9 cellular contexts compared by ENCODE assay signal in genomic region chr21:26795866-26796329, GRCh38. TPM values are rescaled to one million over a fixed set of nuclear protein-coding genes. Genes with fewer than 3 reads are reported as not detected.
DNase-seq lines count a peak whose midpoint lies in the region; ATAC-seq and TF ChIP-seq lines count a peak whose summit lies in the region.
"Had no signal": no experiment of that assay in that cellular context is flagged by ENCODE, and none has a peak within 500 bp of the region (broad histone marks: within the 10 kb centered on the region; RNA-seq: fewer than 3 reads in every experiment).

No MANE protein-coding gene starts in this region.

- ATAC-seq in HG02938 (IDR thresholded peaks at IDR 0.05; ENCODE audit: unreplicated experiment) (no peak), GM19023 (IDR thresholded peaks at IDR 0.05; ENCODE audit: unreplicated experiment) (no peak)

- CTCF ChIA-PET in HEK293T (lab: Yijun Ruan, JAX): interaction anchor here (0.5 to 0.7 kb wide), 2 partner anchors 21 to 488 kb away, joined by 3 read pairs; no protein-coding TSS in a partner anchor

- POLR2A ChIA-PET in HEK293T (lab: Yijun Ruan, JAX): interaction anchor here (1.6 kb wide), 1 partner anchor 49 kb away, joined by 6 read pairs; no protein-coding TSS in a partner anchor

- peak overlapping the region in 1 of 3 donors; percentile 30 for H3K9ac ChIP-seq in skeletal muscle tissue (ENCODE audit: low read depth in 1 of 3, low read length in 3 of 3)

- peak overlapping the region; percentile 69 for H3K27ac ChIP-seq in skeletal muscle tissue (ENCODE audit: low read depth, low read length)
- H3K27ac ChIP-seq: SK-N-MC had no signal

- H3K36me3 ChIP-seq in skeletal muscle tissue (ENCODE audit: control insufficient read depth in 3 of 3, insufficient read depth in 3 of 3, low read length in 3 of 3): no peaks in the 10 kb centered on the region

- DNase-seq in HEK293T (ENCODE audit: extremely low spot score) (peak; percentile 48), amniotic stem cell (lab: John Stamatoyannopoulos, UW) (peak; percentile 86), hypothalamus (lab: John Stamatoyannopoulos, UW) (peak in 41 of 51 donors; percentile 1 to 69 (median 29)), DMS79 treated with DMSO at 0.1 percent for 48 hours (lab: John Stamatoyannopoulos, UW) (no peak)
- no peak for DNase-seq in activated CD4-positive, CD25-positive, alpha-beta regulatory T cell (lab: John Stamatoyannopoulos, UW)

- H3K9me3 ChIP-seq in skeletal muscle tissue (ENCODE audit: control insufficient read depth in 3 of 3, low read length in 3 of 3): no peaks in the 10 kb centered on the region

- peak overlapping the region in 1 of 3 donors; percentile 38 for H3K4me3 ChIP-seq in skeletal muscle tissue (ENCODE audit: low read length in 3 of 3)
- H3K4me3 ChIP-seq: SK-N-MC had no signal

- peaks cover 3 to 13% (median 5%) of the 10 kb centered on the region in 3 donors for H3K4me1 ChIP-seq in skeletal muscle tissue (ENCODE audit: control insufficient read depth in 3 of 3, insufficient read depth in 3 of 3, low read length in 3 of 3)

- H3K27me3 ChIP-seq in skeletal muscle tissue (ENCODE audit: control insufficient read depth in 3 of 3, insufficient read depth in 3 of 3, low read length in 3 of 3): no peaks in the 10 kb centered on the region

TF ChIP-seq in HEK293T, 16 proteins besides CTCF, POLR2A, EP300 and RAD21:
- no peak for TF ChIP-seq ARNT (IDR thresholded peaks at IDR 0.05)
- TF ChIP-seq NFRKB (IDR thresholded peaks at IDR 0.05): no peak
- no peak for TF ChIP-seq HDGF (IDR thresholded peaks at IDR 0.05; ENCODE audit: borderline replicate concordance)
- no peak for TF ChIP-seq PKNOX1 (IDR thresholded peaks at IDR 0.05)
- TF ChIP-seq L3MBTL2 (conservative IDR thresholded peaks at IDR 0.05): no peak
- TF ChIP-seq ZNF384 (IDR thresholded peaks at IDR 0.05): no peak
- TF ChIP-seq FOXA1 (IDR thresholded peaks at IDR 0.05): no peak
- no peak for TF ChIP-seq CTBP1 (IDR thresholded peaks at IDR 0.05; ENCODE audit: borderline replicate concordance)

RNA-seq across cellular contexts. Expression of gene ADAMTS1, which starts 49.3 kb away (rescaled TPM):
- total RNA-seq in skeletal muscle tissue: 32.4 TPM

Comparison
In these comparisons a context has a peak if more than half of its experiments do, and no peak if none do; other contexts are left out.
1. DNase-seq: peak in HEK293T (single experiment), amniotic stem cell (single experiment) and hypothalamus (41 of 51); none in DMS79 treated with DMSO at 0.1 percent for 48 hours (single experiment) and activated CD4-positive, CD25-positive, alpha-beta regulatory T cell (0 of 4).